10 cellular contexts compared by ENCODE assay signal in genomic region chr4:126583509-126583908, GRCh38.
DNase-seq lines count a peak whose midpoint lies in the region; ATAC-seq and TF ChIP-seq lines count a peak whose summit lies in the region.
"Had no signal": no experiment of that assay in that cellular context is flagged by ENCODE, and none has a peak within 500 bp of the region (broad histone marks: within the 10 kb centered on the region; RNA-seq: fewer than 3 reads in every experiment).

No MANE protein-coding gene starts in this region.

- peak; percentile 33 for TF ChIP-seq CTCF in GM12864 (IDR thresholded peaks at IDR 0.05; ENCODE audit: low read depth, low read length, missing control alignments)
- peak; percentile 36; the same call in 1 of the 2 replicates for TF ChIP-seq CTCF in KMS-11 (conservative IDR thresholded peaks at IDR 0.05; ENCODE audit: low read depth, low read length)

- no peak overlapping the region for H3K4me2 ChIP-seq in KMS-11

- DNase-seq in GM12864 (ENCODE audit: low read depth) (no peak), adipocyte (ENCODE audit: low read depth) (peak; percentile 11), left kidney (ENCODE audit: low read depth, low spot score) (peak; percentile 18), NCI-H128 (lab: John Stamatoyannopoulos, UW; ENCODE audit: unreplicated experiment) (no peak)
- no peak for DNase-seq in stimulated activated CD4-positive, alpha-beta T cell treated with anti-CD3 and anti-CD28 coated beads, Interleukin-4, amount 100 ng/mL, for 1 hour
- DNase-seq in effector memory CD4-positive, alpha-beta T cell: no peak
- DNase-seq: GOT3 had no signal

- H3K9ac ChIP-seq in KMS-11: no peak overlapping the region
- no peak overlapping the region for H3K9ac ChIP-seq in adipocyte (ENCODE audit: low read length)

- no peak overlapping the region for H2AFZ ChIP-seq in KMS-11 (ENCODE audit: low read depth)

- no peaks in the 10 kb centered on the region for H4K20me1 ChIP-seq in KMS-11 (ENCODE audit: insufficient read depth)

- no peak for ATAC-seq in GM19452 (IDR thresholded peaks at IDR 0.05; ENCODE audit: unreplicated experiment)

- H3K27me3 ChIP-seq in KMS-11 (ENCODE audit: insufficient read depth, low read depth) (no peaks in the 10 kb centered on the region), adipocyte (replicated peaks; ENCODE audit: control insufficient read depth, insufficient read depth, low read length) (no peaks in the 10 kb centered on the region)
- H3K27me3 ChIP-seq in effector memory CD4-positive, alpha-beta T cell (replicated peaks; ENCODE audit: control insufficient read depth, insufficient read depth, low read length, poor library complexity, severe bottlenecking): no peaks in the 10 kb centered on the region
- H3K27me3 ChIP-seq: vagina had no signal

- H3K36me3 ChIP-seq in KMS-11 (ENCODE audit: insufficient read depth) (no peaks in the 10 kb centered on the region), adipocyte (ENCODE audit: control insufficient read depth, insufficient read depth, low read length, severe bottlenecking) (no peaks in the 10 kb centered on the region)
- H3K36me3 ChIP-seq in effector memory CD4-positive, alpha-beta T cell (ENCODE audit: control insufficient read depth, insufficient read depth, low read length): no peaks in the 10 kb centered on the region
- H3K36me3 ChIP-seq: vagina had no signal

- no peaks in the 10 kb centered on the region for H3K9me3 ChIP-seq in adipocyte (ENCODE audit: control insufficient read depth, low read length)
- no peaks in the 10 kb centered on the region for H3K9me3 ChIP-seq in effector memory CD4-positive, alpha-beta T cell (ENCODE audit: control insufficient read depth, low read length)
- H3K9me3 ChIP-seq: vagina had no signal

- no peaks in the 10 kb centered on the region for H3K79me2 ChIP-seq in KMS-11 (ENCODE audit: insufficient read depth, low read depth)

- H3K4me1 ChIP-seq in KMS-11 (ENCODE audit: low read depth, poor library complexity, severe bottlenecking) (no peaks in the 10 kb centered on the region), adipocyte (ENCODE audit: control insufficient read depth, insufficient read depth, low read length) (no peaks in the 10 kb centered on the region)
- H3K4me1 ChIP-seq in effector memory CD4-positive, alpha-beta T cell (ENCODE audit: control insufficient read depth, insufficient read depth, low read length, poor library complexity, severe bottlenecking): no peaks in the 10 kb centered on the region
- H3K4me1 ChIP-seq: vagina had no signal

- H3K4me3 ChIP-seq in GM12864 (ENCODE audit: low read depth, low read length) (no peak overlapping the region), KMS-11 (IDR thresholded peaks at IDR 0.05; ENCODE audit: insufficient read depth, low read depth, low read length) (no peak overlapping the region), adipocyte (ENCODE audit: low read length) (no peak overlapping the region)
- H3K4me3 ChIP-seq in effector memory CD4-positive, alpha-beta T cell (ENCODE audit: insufficient read depth, low read depth, low read length, poor library complexity, severe bottlenecking): no peak overlapping the region
- H3K4me3 ChIP-seq: vagina had no signal

- H3K27ac ChIP-seq in KMS-11: no peak overlapping the region
- no peak overlapping the region for H3K27ac ChIP-seq in effector memory CD4-positive, alpha-beta T cell (ENCODE audit: insufficient read depth, low read length, poor library complexity, severe bottlenecking)
- H3K27ac ChIP-seq: vagina had no signal

Comparison
In these comparisons a context has a peak if more than half of its experiments do, and no peak if none do; other contexts are left out.
1. DNase-seq: peak in adipocyte (single experiment) and left kidney (single experiment); none in GM12864 (single experiment), NCI-H128 (single experiment), stimulated activated CD4-positive, alpha-beta T cell treated with anti-CD3 and anti-CD28 coated beads, Interleukin-4, amount 100 ng/mL, for 1 hour (single experiment) and effector memory CD4-positive, alpha-beta T cell (0 of 3).